8 cellular contexts compared by ENCODE assay signal in genomic region chr9:83708515-83709158, GRCh38. TPM values are rescaled to one million over a fixed set of nuclear protein-coding genes. Genes with fewer than 3 reads are reported as not detected.
A peak's percentile ranks its signal among the peaks of the same experiment; 100 is the strongest.
DNase-seq lines count a peak whose midpoint lies in the region; ATAC-seq and TF ChIP-seq lines count a peak whose summit lies in the region.

No MANE protein-coding gene starts in this region.

- H3K9me3 ChIP-seq in CD4-positive, alpha-beta T cell (ENCODE audit: control insufficient read depth, low read length): no peaks in the 10 kb centered on the region
- H3K9me3 ChIP-seq in left ventricle myocardium inferior (replicated peaks) (no peaks in the 10 kb centered on the region), vagina (no peaks in the 10 kb centered on the region)

- H3K27me3 ChIP-seq in CD4-positive, alpha-beta T cell (ENCODE audit: control insufficient read depth, insufficient read depth, low read length): no peaks in the 10 kb centered on the region
- H3K27me3 ChIP-seq in left ventricle myocardium inferior (ENCODE audit: low read depth) (no peaks in the 10 kb centered on the region), vagina (no peaks in the 10 kb centered on the region)

- ATAC-seq in CD4-positive, alpha-beta T cell (ENCODE audit: poor library complexity): no peak
- ATAC-seq in GM19351 (IDR thresholded peaks at IDR 0.05; ENCODE audit: unreplicated experiment) (peak; percentile 60), HG03460 (IDR thresholded peaks at IDR 0.05; ENCODE audit: unreplicated experiment) (peak; percentile 56)
- ATAC-seq in activated naive CD8-positive, alpha-beta T cell treated with anti-CD3 and anti-CD28 coated beads, Interleukin-2, amount 50 U/mL, for 24 hours: peak; percentile 50

- H3K4me3 ChIP-seq in left ventricle myocardium inferior (peak overlapping the region; percentile 97), vagina (peak overlapping the region; percentile 86 to 97)

- in situ Hi-C loops in SK-MEL-5 (cut with HindIII; ENCODE audit: low pct_unique_long_range_greater_than_20kb, low sequenced_read_pairs): no loop called here

- H3K4me1 ChIP-seq in left ventricle myocardium inferior (peaks cover 50% of the 10 kb centered on the region), vagina (peaks cover 29% of the 10 kb centered on the region)

- intact Hi-C loops in CD4-positive, alpha-beta T cell (cut with DNase I, micrococcal nuclease): loop anchor here (1.0 to 10.0 kb wide), 6 partner anchors 41 to 276 kb away; partner anchors contain the start of genes GKAP1 (in 1 of the 2), HNRNPK (in 1 of the 2), IDNK (in 1 of the 2) and KIF27 (in 1 of the 2)
- intact Hi-C loops in left ventricle myocardium inferior (cut with micrococcal nuclease) (no loop called here), vagina (cut with DNase I) (no loop called here)

- no peak for TF ChIP-seq POLR2A in vagina (IDR thresholded peaks at IDR 0.05)

- no peaks in the 10 kb centered on the region for H3K36me3 ChIP-seq in left ventricle myocardium inferior
- H3K36me3 ChIP-seq in vagina: no peaks in the 10 kb centered on the region

- H3K36me3 Mint-ChIP-seq in CD4-positive, alpha-beta T cell (ENCODE audit: low read depth): peaks cover 32% of the 10 kb centered on the region
- H3K36me3 Mint-ChIP-seq in activated naive CD8-positive, alpha-beta T cell treated with anti-CD3 and anti-CD28 coated beads, Interleukin-2, amount 50 U/mL, for 24 hours (ENCODE audit: low read depth): peaks cover 26% of the 10 kb centered on the region
- peaks cover 6% of the 10 kb centered on the region for H3K36me3 Mint-ChIP-seq in progenitor cell of endocrine pancreas (ENCODE audit: insufficient read depth)

- H3K9me3 Mint-ChIP-seq in CD4-positive, alpha-beta T cell: no peaks in the 10 kb centered on the region
- no peaks in the 10 kb centered on the region for H3K9me3 Mint-ChIP-seq in activated naive CD8-positive, alpha-beta T cell treated with anti-CD3 and anti-CD28 coated beads, Interleukin-2, amount 50 U/mL, for 24 hours
- peaks cover 4% of the 10 kb centered on the region for H3K9me3 Mint-ChIP-seq in progenitor cell of endocrine pancreas (ENCODE audit: low read depth)

- peak overlapping the region; percentile 94 for H3K27ac Mint-ChIP-seq in CD4-positive, alpha-beta T cell
- peak overlapping the region; percentile 100 for H3K27ac Mint-ChIP-seq in activated naive CD8-positive, alpha-beta T cell treated with anti-CD3 and anti-CD28 coated beads, Interleukin-2, amount 50 U/mL, for 24 hours
- peak overlapping the region; percentile 99 for H3K27ac Mint-ChIP-seq in progenitor cell of endocrine pancreas

- H3K27ac ChIP-seq in CD4-positive, alpha-beta T cell (ENCODE audit: low read depth, low read length): peak overlapping the region; percentile 98
- H3K27ac ChIP-seq in left ventricle myocardium inferior (replicated peaks) (peak overlapping the region; percentile 100), vagina (peak overlapping the region; percentile 98)

- H3K4me3 Mint-ChIP-seq in CD4-positive, alpha-beta T cell: peak overlapping the region; percentile 90
- H3K4me3 Mint-ChIP-seq in activated naive CD8-positive, alpha-beta T cell treated with anti-CD3 and anti-CD28 coated beads, Interleukin-2, amount 50 U/mL, for 24 hours: peak overlapping the region; percentile 90
- peak overlapping the region; percentile 94 for H3K4me3 Mint-ChIP-seq in progenitor cell of endocrine pancreas (ENCODE audit: low read depth)

- peak in 9 of 10 experiments; percentile 7 to 55 (median 26) for DNase-seq in CD4-positive, alpha-beta T cell
- peak; percentile 60 for DNase-seq in SK-MEL-5 (ENCODE audit: low read depth, low spot score)
- peak; percentile 58 for DNase-seq in activated naive CD8-positive, alpha-beta T cell treated with anti-CD3 and anti-CD28 coated beads, Interleukin-2, amount 50 U/mL, for 24 hours
- DNase-seq in left ventricle myocardium inferior: peak; percentile 67
- peak; percentile 32 for DNase-seq in progenitor cell of endocrine pancreas (ENCODE audit: low spot score, unreplicated experiment)
- peak in 1 of 2 donors; percentile 93 for DNase-seq in vagina (ENCODE audit: extremely low spot score in 2 of 2)

- no peak for TF ChIP-seq CTCF in CD4-positive, alpha-beta T cell (IDR thresholded peaks at IDR 0.05)
- peak; percentile 22 for TF ChIP-seq CTCF in left ventricle myocardium inferior (IDR thresholded peaks at IDR 0.05; ENCODE audit: borderline replicate concordance)
- peak; percentile 44 for TF ChIP-seq CTCF in progenitor cell of endocrine pancreas (IDR thresholded peaks at IDR 0.05; ENCODE audit: unreplicated experiment)
- peak in 1 of 3 experiments; percentile 21 for TF ChIP-seq CTCF in vagina (IDR thresholded peaks at IDR 0.05)

- POLR2A ChIA-PET in CD4-positive, alpha-beta T cell (lab: Charles Lee): interaction anchor here (0.6 to 3.5 kb wide), 27 partner anchors 7 to 587 kb away, joined by 3 to 61 read pairs (median 6); partner anchors contain the start of genes HNRNPK, IDNK, KIF27 and RMI1

- peaks cover 46% of the 10 kb centered on the region for H3K4me1 Mint-ChIP-seq in CD4-positive, alpha-beta T cell (ENCODE audit: low read depth)
- H3K4me1 Mint-ChIP-seq in activated naive CD8-positive, alpha-beta T cell treated with anti-CD3 and anti-CD28 coated beads, Interleukin-2, amount 50 U/mL, for 24 hours: peaks cover 43% of the 10 kb centered on the region
- peaks cover 11% of the 10 kb centered on the region for H3K4me1 Mint-ChIP-seq in progenitor cell of endocrine pancreas (ENCODE audit: low read depth)

- no peaks in the 10 kb centered on the region for H3K27me3 Mint-ChIP-seq in CD4-positive, alpha-beta T cell
- H3K27me3 Mint-ChIP-seq in activated naive CD8-positive, alpha-beta T cell treated with anti-CD3 and anti-CD28 coated beads, Interleukin-2, amount 50 U/mL, for 24 hours: no peaks in the 10 kb centered on the region
- H3K27me3 Mint-ChIP-seq in progenitor cell of endocrine pancreas: no peaks in the 10 kb centered on the region

- CTCF ChIA-PET in CD4-positive, alpha-beta T cell (lab: Charles Lee): interaction anchor here (0.8 to 2.2 kb wide), 6 partner anchors 9 to 212 kb away, joined by 3 to 7 read pairs (median 6); partner anchors contain the start of genes IDNK and KIF27

RNA-seq across cellular contexts. Expression of gene UBQLN1, which starts 0.9 kb away (rescaled TPM):
- total RNA-seq in CD4-positive, alpha-beta T cell: 100 to 1,000 TPM; 178 to 185 TPM
- 176 and 182 TPM in 2 replicates for total RNA-seq in SK-MEL-5 (2014; rRNA removed; shearing (Covaris generic))
- 136 and 155 TPM in 2 replicates for polyA plus RNA-seq in SK-MEL-5 (2015; cell fraction: cytosol; rRNA removed)
- polyA plus RNA-seq in SK-MEL-5 (2015; cell fraction: nucleus; rRNA removed): 64.1 and 64.5 TPM in 2 replicates
- total RNA-seq in left ventricle myocardium inferior (92.8 TPM), progenitor cell of endocrine pancreas (103 and 108 TPM in 2 replicates), vagina (90.8 TPM)

Comparison
In these comparisons a context has a peak if more than half of its experiments do, and no peak if none do; other contexts are left out.
1. intact Hi-C loops: an anchor here in CD4-positive, alpha-beta T cell (1.0 to 10.0 kb wide); none called in left ventricle myocardium inferior and vagina.